ENCODE assay signal across 14 cellular contexts in the genomic region with DNA sequence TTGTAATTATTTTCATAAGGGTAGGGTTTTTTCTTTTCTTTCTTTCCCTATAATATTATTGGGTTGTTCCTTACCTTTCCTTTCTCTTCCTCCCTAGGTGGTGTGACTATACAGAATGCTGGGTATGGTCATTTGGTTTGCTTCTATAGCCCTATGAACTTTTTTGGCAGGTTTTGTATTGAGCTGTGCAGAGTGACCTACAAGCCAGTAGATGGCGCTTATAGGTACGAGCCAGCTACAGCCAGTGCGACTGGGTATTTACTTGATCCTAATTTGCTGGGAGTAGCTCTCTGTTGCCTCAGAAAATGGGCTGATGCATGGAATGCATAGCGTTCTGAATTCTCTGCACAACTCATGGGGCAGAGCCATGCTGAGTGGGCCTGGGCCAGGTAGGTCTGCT.
DNase-seq lines count a peak whose midpoint lies in the region; ATAC-seq and TF ChIP-seq lines count a peak whose summit lies in the region.
"Had no signal": no experiment of that assay in that cellular context is flagged by ENCODE, and none has a peak within 500 bp of the region (broad histone marks: within the 10 kb centered on the region; RNA-seq: fewer than 3 reads in every experiment).

No MANE protein-coding gene starts in this region.

- H3K36me3 Mint-ChIP-seq in H9 (ENCODE audit: insufficient read depth in 1 of 3, low read depth in 3 of 3) (peaks cover 4 to 11% (median 5%) of the 10 kb centered on the region in 3 experiments; a peak in 6 of 7 replicates), chondrocyte (ENCODE audit: low read depth) (no peaks in the 10 kb centered on the region)
- H3K36me3 Mint-ChIP-seq in activated T-helper 2 cell treated with anti-CD3 and anti-CD28 coated beads, Interferon-gamma antibody, Interleukin-2, Interleukin-4, amounts not matched to agents 10 μg/mL and 5 μg/mL and 100 μg/mL, durations not matched to agents 14 hours and 24 hours and 36 hours (ENCODE audit: low read depth), result no peaks in the 10 kb centered on the region

- peaks cover 72 to 78% of the 10 kb centered on the region in 2 experiments for H3K9me3 Mint-ChIP-seq in H9
- H3K9me3 Mint-ChIP-seq in chondrocyte (ENCODE audit: low read depth), result peaks cover 46% of the 10 kb centered on the region
- peaks cover 7% of the 10 kb centered on the region for H3K9me3 Mint-ChIP-seq in activated T-helper 2 cell treated with anti-CD3 and anti-CD28 coated beads, Interferon-gamma antibody, Interleukin-2, Interleukin-4, amounts not matched to agents 10 μg/mL and 5 μg/mL and 100 μg/mL, durations not matched to agents 14 hours and 24 hours and 36 hours

- DNase-seq in DND-41 (no peak), H9 (peak; percentile 31), OCI-M1 (lab: John Stamatoyannopoulos, UW) (peak; percentile 8), iPS DF 4.7 (ENCODE audit: extremely low read depth, low spot score) (peak; percentile 0), chondrocyte (ENCODE audit: low spot score) (no peak), smooth muscle cell (lab: John Stamatoyannopoulos, UW; ENCODE audit: unreplicated experiment) (no peak)
- no peak for DNase-seq in activated T-helper 2 cell treated with anti-CD3 and anti-CD28 coated beads, Interferon-gamma antibody, Interleukin-2, Interleukin-4, amounts not matched to agents 10 μg/mL and 5 μg/mL and 100 μg/mL, durations not matched to agents 14 hours and 24 hours and 36 hours (ENCODE audit: low spot score)
- DNase-seq: activated CD8-positive, alpha-beta memory T cell treated with anti-CD3 and anti-CD28 coated beads for 24 hours; activated effector memory CD4-positive, alpha-beta T cell treated with Interleukin-2 at 50 U/mL for 16 hours; MV-4-11; pancreas had no signal

- H3F3A ChIP-seq in smooth muscle cell (ENCODE audit: low read depth), result no peaks in the 10 kb centered on the region

- H3K14ac ChIP-seq in H9 (ENCODE audit: insufficient read depth, low read length), result no peak overlapping the region

- no peak overlapping the region for H2AFZ ChIP-seq in DND-41 (ENCODE audit: low read depth, low read length)
- no peak overlapping the region for H2AFZ ChIP-seq in H9 (ENCODE audit: low read length)
- no peak overlapping the region for H2AFZ ChIP-seq in smooth muscle cell (ENCODE audit: low read depth)

- no CpG with 5 or more reads among the region's 4 CpGs for WGBS in H9 (ENCODE audit: extremely low coverage, insufficient read length, low lambda C conversion rate)
- 50% methylated on average over 4 of the region's 4 CpGs for WGBS in smooth muscle cell (ENCODE audit: low lambda C conversion rate)

- H4K20me1 ChIP-seq in DND-41 (ENCODE audit: insufficient read depth, low read length), result no peaks in the 10 kb centered on the region
- no peaks in the 10 kb centered on the region for H4K20me1 ChIP-seq in H9 (ENCODE audit: control insufficient read depth, insufficient read depth, insufficient read length)
- no peaks in the 10 kb centered on the region for H4K20me1 ChIP-seq in smooth muscle cell (ENCODE audit: low read depth)
- H4K20me1 ChIP-seq: BLaER1 had no signal

- no peak overlapping the region for H2BK5ac ChIP-seq in H9 (ENCODE audit: insufficient read length, low read length)

- no peak overlapping the region for H4K91ac ChIP-seq in H9 (ENCODE audit: insufficient read length, low read depth, low read length)

- H2BK120ac ChIP-seq in H9 (ENCODE audit: low read depth, low read length, poor library complexity, severe bottlenecking), result no peak overlapping the region

- no peak overlapping the region for H4K8ac ChIP-seq in H9 (replicated peaks; ENCODE audit: insufficient read length, low read depth, low read length)

- no peak overlapping the region for H3K27ac ChIP-seq in DND-41 (ENCODE audit: low read length)
- H3K27ac ChIP-seq in H9 (ENCODE audit: insufficient read length, low read depth, low read length), result no peak overlapping the region
- H3K27ac ChIP-seq in smooth muscle cell (ENCODE audit: low read depth), result no peak overlapping the region
- H3K27ac ChIP-seq: BLaER1, pancreas had no signal

- no peak overlapping the region for H3K56ac ChIP-seq in H9 (ENCODE audit: insufficient read length, low read depth, low read length)

- ATAC-seq in DND-41 (ENCODE audit: insufficient read depth, low read depth) (no peak), HG02623 (IDR thresholded peaks at IDR 0.05; ENCODE audit: unreplicated experiment) (no peak)
- ATAC-seq: pancreas had no signal

- no peak overlapping the region for H3K4me3 Mint-ChIP-seq in H9
- H3K4me3 Mint-ChIP-seq in chondrocyte (ENCODE audit: unreplicated experiment), result no peak overlapping the region
- no peak overlapping the region for H3K4me3 Mint-ChIP-seq in activated T-helper 2 cell treated with anti-CD3 and anti-CD28 coated beads, Interferon-gamma antibody, Interleukin-2, Interleukin-4, amounts not matched to agents 10 μg/mL and 5 μg/mL and 100 μg/mL, durations not matched to agents 14 hours and 24 hours and 36 hours (ENCODE audit: low read depth)
- H3K4me3 Mint-ChIP-seq: stimulated activated naive CD8-positive, alpha-beta T cell treated with anti-CD3 and anti-CD28 coated beads, Interleukin-15, Interleukin-2, amounts not matched to agents 100 ng/mL and 50 ng/mL, for 24 hours had no signal

- H3K18ac ChIP-seq in H9 (ENCODE audit: insufficient read length, low read depth, low read length), result no peak overlapping the region

- H3K27ac Mint-ChIP-seq in H9, result no peak overlapping the region
- H3K27ac Mint-ChIP-seq in chondrocyte (ENCODE audit: unreplicated experiment), result no peak overlapping the region
- no peak overlapping the region for H3K27ac Mint-ChIP-seq in activated T-helper 2 cell treated with anti-CD3 and anti-CD28 coated beads, Interferon-gamma antibody, Interleukin-2, Interleukin-4, amounts not matched to agents 10 μg/mL and 5 μg/mL and 100 μg/mL, durations not matched to agents 14 hours and 24 hours and 36 hours
- H3K27ac Mint-ChIP-seq: stimulated activated naive CD8-positive, alpha-beta T cell treated with anti-CD3 and anti-CD28 coated beads, Interleukin-15, Interleukin-2, amounts not matched to agents 100 ng/mL and 50 ng/mL, for 24 hours had no signal

- H2BK20ac ChIP-seq in H9 (ENCODE audit: low read depth, low read length, poor library complexity, severe bottlenecking), result no peak overlapping the region

- H3K9ac ChIP-seq in DND-41 (ENCODE audit: low read depth, low read length), result no peak overlapping the region
- no peak overlapping the region for H3K9ac ChIP-seq in H9 (ENCODE audit: extremely low read depth, insufficient read length, low read length)
- H3K9ac ChIP-seq in smooth muscle cell (ENCODE audit: low read depth), result no peak overlapping the region
- H3K9ac ChIP-seq: BLaER1 had no signal

- H3K23me2 ChIP-seq in H9 (ENCODE audit: insufficient read length, low read depth, low read length, poor library complexity, severe bottlenecking), result no peaks in the 10 kb centered on the region

- H4K5ac ChIP-seq in H9 (ENCODE audit: insufficient read length, low read depth, low read length), result no peak overlapping the region

- H3K79me2 ChIP-seq in DND-41 (ENCODE audit: insufficient read depth, low read length) (no peaks in the 10 kb centered on the region), H9 (ENCODE audit: insufficient read depth, low read length) (no peaks in the 10 kb centered on the region), smooth muscle cell (ENCODE audit: low read depth) (no peaks in the 10 kb centered on the region)

- H3K4me3 ChIP-seq in DND-41 (ENCODE audit: low read depth in 1 of 2, low read length in 2 of 2), result no peak overlapping the region
- H3K4me3 ChIP-seq in smooth muscle cell, result no peak overlapping the region
- H3K4me3 ChIP-seq: BLaER1, pancreas had no signal

- no peak overlapping the region for H3K23ac ChIP-seq in H9 (ENCODE audit: insufficient read length, low read depth, low read length)

- H3K4me1 ChIP-seq in DND-41 (ENCODE audit: insufficient read depth, low read length) (no peaks in the 10 kb centered on the region), H9 (ENCODE audit: insufficient read depth, low read length) (no peaks in the 10 kb centered on the region), smooth muscle cell (ENCODE audit: low read depth) (no peaks in the 10 kb centered on the region)
- H3K4me1 ChIP-seq: BLaER1, pancreas had no signal

- no peak overlapping the region for H2BK12ac ChIP-seq in H9 (ENCODE audit: insufficient read length, low read depth, low read length)

- H2BK15ac ChIP-seq in H9 (ENCODE audit: low read depth, low read length), result no peak overlapping the region

- H3K27me3 Mint-ChIP-seq in H9 (ENCODE audit: low read depth) (no peaks in the 10 kb centered on the region; the same call in 1 of the 2 replicates), chondrocyte (ENCODE audit: low read depth) (no peaks in the 10 kb centered on the region)
- no peaks in the 10 kb centered on the region for H3K27me3 Mint-ChIP-seq in activated T-helper 2 cell treated with anti-CD3 and anti-CD28 coated beads, Interferon-gamma antibody, Interleukin-2, Interleukin-4, amounts not matched to agents 10 μg/mL and 5 μg/mL and 100 μg/mL, durations not matched to agents 14 hours and 24 hours and 36 hours (ENCODE audit: low read depth)
- H3K27me3 Mint-ChIP-seq: stimulated activated naive CD8-positive, alpha-beta T cell treated with anti-CD3 and anti-CD28 coated beads, Interleukin-15, Interleukin-2, amounts not matched to agents 100 ng/mL and 50 ng/mL, for 24 hours had no signal

- H3K27me3 ChIP-seq in DND-41 (ENCODE audit: insufficient read depth, low read length, poor library complexity) (no peaks in the 10 kb centered on the region), H9 (ENCODE audit: insufficient read depth, low read length) (no peaks in the 10 kb centered on the region), smooth muscle cell (ENCODE audit: low read depth) (no peaks in the 10 kb centered on the region)
- H3K27me3 ChIP-seq: pancreas had no signal

- H3K79me1 ChIP-seq in H9 (ENCODE audit: insufficient read depth, low read depth, low read length, poor library complexity, severe bottlenecking), result no peaks in the 10 kb centered on the region

- TF ChIP-seq CTCF in DND-41 (IDR thresholded peaks at IDR 0.05; ENCODE audit: borderline replicate concordance, extremely low read depth, low read length, poor library complexity, severe bottlenecking) (peak; percentile 24), H9 (conservative IDR thresholded peaks at IDR 0.05) (peak; percentile 61; the same call in 2 of the 3 replicates), chondrocyte (IDR thresholded peaks at IDR 0.05) (no peak), smooth muscle cell (IDR thresholded peaks at IDR 0.05; ENCODE audit: borderline replicate concordance, insufficient read depth, poor library complexity, severe bottlenecking) (no peak)

- H3K4me2 ChIP-seq in DND-41 (ENCODE audit: insufficient read depth, low read length), result no peak overlapping the region
- no peak overlapping the region for H3K4me2 ChIP-seq in H9 (ENCODE audit: insufficient read depth, insufficient read length, low read length)
- no peak overlapping the region for H3K4me2 ChIP-seq in smooth muscle cell
- H3K4me2 ChIP-seq: BLaER1 had no signal

- H2AK5ac ChIP-seq in H9 (ENCODE audit: insufficient read length, low read length), result no peak overlapping the region

- intact Hi-C loops in activated T-helper 2 cell treated with anti-CD3 and anti-CD28 coated beads, Interferon-gamma antibody, Interleukin-2, Interleukin-4, amounts not matched to agents 10 μg/mL and 5 μg/mL and 100 μg/mL, durations not matched to agents 14 hours and 24 hours and 36 hours (cut with micrococcal nuclease), result no loop called here

- H3T11ph ChIP-seq in H9 (ENCODE audit: low read length), result no peak overlapping the region

- H3K4ac ChIP-seq in H9 (ENCODE audit: low read depth, low read length), result no peak overlapping the region

- no peaks in the 10 kb centered on the region for H3K9me3 ChIP-seq in DND-41 (ENCODE audit: insufficient read depth, low read length, severe bottlenecking)
- H3K9me3 ChIP-seq in H9 (ENCODE audit: control insufficient read depth, low read depth, low read length), result peaks cover 47% of the 10 kb centered on the region
- no peaks in the 10 kb centered on the region for H3K9me3 ChIP-seq in smooth muscle cell (replicated peaks; ENCODE audit: low read depth)
- H3K9me3 ChIP-seq: pancreas had no signal

- H3K36me3 ChIP-seq in DND-41 (ENCODE audit: insufficient read depth, low read length), result no peaks in the 10 kb centered on the region
- H3K36me3 ChIP-seq in smooth muscle cell (ENCODE audit: low read depth), result no peaks in the 10 kb centered on the region
- H3K36me3 ChIP-seq: BLaER1, pancreas had no signal

- H3K4me1 Mint-ChIP-seq in H9 (no peaks in the 10 kb centered on the region), chondrocyte (ENCODE audit: low read depth) (no peaks in the 10 kb centered on the region)
- H3K4me1 Mint-ChIP-seq in activated T-helper 2 cell treated with anti-CD3 and anti-CD28 coated beads, Interferon-gamma antibody, Interleukin-2, Interleukin-4, amounts not matched to agents 10 μg/mL and 5 μg/mL and 100 μg/mL, durations not matched to agents 14 hours and 24 hours and 36 hours (ENCODE audit: low read depth), result no peaks in the 10 kb centered on the region

Comparison
In these comparisons a context has a peak if more than half of its experiments do, and no peak if none do; other contexts are left out.
1. DNase-seq: peak in H9 (single experiment), OCI-M1 (single experiment) and iPS DF 4.7 (single experiment); none in DND-41 (single experiment), chondrocyte (single experiment), smooth muscle cell (single experiment) and activated T-helper 2 cell treated with anti-CD3 and anti-CD28 coated beads, Interferon-gamma antibody, Interleukin-2, Interleukin-4, amounts not matched to agents 10 μg/mL and 5 μg/mL and 100 μg/mL, durations not matched to agents 14 hours and 24 hours and 36 hours (single experiment).
2. CTCF ChIP-seq: peak in DND-41 (single experiment) and H9 (single experiment); none in chondrocyte (single experiment) and smooth muscle cell (single experiment).